Comparison of ENCODE assay signal across 1 cellular context in the genomic region with DNA sequence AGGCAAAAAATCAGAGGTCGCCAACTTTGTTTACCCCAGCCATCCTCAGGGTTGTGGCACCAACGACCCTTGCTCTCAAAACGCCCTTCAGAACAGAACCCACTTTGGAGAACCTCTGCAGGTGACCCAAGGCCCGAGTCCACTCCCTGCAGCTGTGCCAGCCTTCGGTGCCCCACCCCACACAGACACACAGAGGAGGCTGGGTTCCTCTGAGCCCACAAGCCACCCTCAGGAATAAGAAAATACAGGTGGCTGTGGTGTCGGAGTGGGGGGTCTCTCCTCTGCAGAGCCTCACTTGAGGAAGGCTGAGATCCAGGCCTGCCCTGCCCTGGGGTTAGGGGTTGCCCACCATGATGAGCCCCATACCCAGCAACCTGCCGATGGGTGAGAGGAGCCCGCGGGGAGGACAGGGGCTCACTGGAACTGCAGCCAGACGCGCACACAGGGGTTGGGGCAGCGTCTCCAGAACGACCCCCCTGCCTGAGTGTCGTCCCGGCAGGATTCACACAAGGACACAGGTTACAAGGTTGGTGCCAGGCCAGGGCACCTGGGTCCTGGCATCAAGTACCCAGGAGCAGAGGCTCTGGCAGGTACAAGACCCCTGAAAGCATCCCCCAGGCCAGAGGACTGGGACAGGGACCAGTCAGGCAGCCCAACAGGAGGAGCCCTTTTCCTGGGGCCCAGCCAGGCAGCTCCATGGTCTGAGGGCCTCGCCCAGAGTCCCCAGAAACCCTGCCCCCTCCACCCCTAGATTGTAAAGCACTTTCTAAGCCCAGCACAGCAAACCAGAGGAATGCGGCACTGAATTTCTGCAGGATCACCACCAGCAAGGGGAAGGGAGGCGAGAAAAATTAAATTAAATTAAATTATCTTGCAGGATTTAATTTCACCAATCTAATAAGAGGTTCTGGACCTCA.
TF ChIP-seq lines count a peak whose summit lies in the region.

No MANE protein-coding gene starts in this region.

TF ChIP-seq in GM23338, 12 proteins besides CTCF, POLR2A, EP300 and RAD21:
- TF ChIP-seq ZNF114 (CRISPR knock-in tag; IDR thresholded peaks at IDR 0.05): no peak
- no peak for TF ChIP-seq CREB1 (CRISPR knock-in tag; IDR thresholded peaks at IDR 0.05; ENCODE audit: low read depth)
- TF ChIP-seq, protein P1, sequence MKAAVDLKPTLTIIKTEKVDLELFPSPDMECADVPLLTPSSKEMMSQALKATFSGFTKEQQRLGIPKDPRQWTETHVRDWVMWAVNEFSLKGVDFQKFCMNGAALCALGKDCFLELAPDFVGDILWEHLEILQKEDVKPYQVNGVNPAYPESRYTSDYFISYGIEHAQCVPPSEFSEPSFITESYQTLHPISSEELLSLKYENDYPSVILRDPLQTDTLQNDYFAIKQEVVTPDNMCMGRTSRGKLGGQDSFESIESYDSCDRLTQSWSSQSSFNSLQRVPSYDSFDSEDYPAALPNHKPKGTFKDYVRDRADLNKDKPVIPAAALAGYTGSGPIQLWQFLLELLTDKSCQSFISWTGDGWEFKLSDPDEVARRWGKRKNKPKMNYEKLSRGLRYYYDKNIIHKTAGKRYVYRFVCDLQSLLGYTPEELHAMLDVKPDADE (IDR thresholded peaks at IDR 0.05): no peak
- TF ChIP-seq EZH2 (IDR thresholded peaks at IDR 0.05; ENCODE audit: low read depth, unreplicated experiment): no peak
- no peak for TF ChIP-seq STAT1 (IDR thresholded peaks at IDR 0.05; ENCODE audit: unreplicated experiment)
- TF ChIP-seq JUNB (IDR thresholded peaks at IDR 0.05; ENCODE audit: unreplicated experiment): no peak
- TF ChIP-seq, protein P2, sequence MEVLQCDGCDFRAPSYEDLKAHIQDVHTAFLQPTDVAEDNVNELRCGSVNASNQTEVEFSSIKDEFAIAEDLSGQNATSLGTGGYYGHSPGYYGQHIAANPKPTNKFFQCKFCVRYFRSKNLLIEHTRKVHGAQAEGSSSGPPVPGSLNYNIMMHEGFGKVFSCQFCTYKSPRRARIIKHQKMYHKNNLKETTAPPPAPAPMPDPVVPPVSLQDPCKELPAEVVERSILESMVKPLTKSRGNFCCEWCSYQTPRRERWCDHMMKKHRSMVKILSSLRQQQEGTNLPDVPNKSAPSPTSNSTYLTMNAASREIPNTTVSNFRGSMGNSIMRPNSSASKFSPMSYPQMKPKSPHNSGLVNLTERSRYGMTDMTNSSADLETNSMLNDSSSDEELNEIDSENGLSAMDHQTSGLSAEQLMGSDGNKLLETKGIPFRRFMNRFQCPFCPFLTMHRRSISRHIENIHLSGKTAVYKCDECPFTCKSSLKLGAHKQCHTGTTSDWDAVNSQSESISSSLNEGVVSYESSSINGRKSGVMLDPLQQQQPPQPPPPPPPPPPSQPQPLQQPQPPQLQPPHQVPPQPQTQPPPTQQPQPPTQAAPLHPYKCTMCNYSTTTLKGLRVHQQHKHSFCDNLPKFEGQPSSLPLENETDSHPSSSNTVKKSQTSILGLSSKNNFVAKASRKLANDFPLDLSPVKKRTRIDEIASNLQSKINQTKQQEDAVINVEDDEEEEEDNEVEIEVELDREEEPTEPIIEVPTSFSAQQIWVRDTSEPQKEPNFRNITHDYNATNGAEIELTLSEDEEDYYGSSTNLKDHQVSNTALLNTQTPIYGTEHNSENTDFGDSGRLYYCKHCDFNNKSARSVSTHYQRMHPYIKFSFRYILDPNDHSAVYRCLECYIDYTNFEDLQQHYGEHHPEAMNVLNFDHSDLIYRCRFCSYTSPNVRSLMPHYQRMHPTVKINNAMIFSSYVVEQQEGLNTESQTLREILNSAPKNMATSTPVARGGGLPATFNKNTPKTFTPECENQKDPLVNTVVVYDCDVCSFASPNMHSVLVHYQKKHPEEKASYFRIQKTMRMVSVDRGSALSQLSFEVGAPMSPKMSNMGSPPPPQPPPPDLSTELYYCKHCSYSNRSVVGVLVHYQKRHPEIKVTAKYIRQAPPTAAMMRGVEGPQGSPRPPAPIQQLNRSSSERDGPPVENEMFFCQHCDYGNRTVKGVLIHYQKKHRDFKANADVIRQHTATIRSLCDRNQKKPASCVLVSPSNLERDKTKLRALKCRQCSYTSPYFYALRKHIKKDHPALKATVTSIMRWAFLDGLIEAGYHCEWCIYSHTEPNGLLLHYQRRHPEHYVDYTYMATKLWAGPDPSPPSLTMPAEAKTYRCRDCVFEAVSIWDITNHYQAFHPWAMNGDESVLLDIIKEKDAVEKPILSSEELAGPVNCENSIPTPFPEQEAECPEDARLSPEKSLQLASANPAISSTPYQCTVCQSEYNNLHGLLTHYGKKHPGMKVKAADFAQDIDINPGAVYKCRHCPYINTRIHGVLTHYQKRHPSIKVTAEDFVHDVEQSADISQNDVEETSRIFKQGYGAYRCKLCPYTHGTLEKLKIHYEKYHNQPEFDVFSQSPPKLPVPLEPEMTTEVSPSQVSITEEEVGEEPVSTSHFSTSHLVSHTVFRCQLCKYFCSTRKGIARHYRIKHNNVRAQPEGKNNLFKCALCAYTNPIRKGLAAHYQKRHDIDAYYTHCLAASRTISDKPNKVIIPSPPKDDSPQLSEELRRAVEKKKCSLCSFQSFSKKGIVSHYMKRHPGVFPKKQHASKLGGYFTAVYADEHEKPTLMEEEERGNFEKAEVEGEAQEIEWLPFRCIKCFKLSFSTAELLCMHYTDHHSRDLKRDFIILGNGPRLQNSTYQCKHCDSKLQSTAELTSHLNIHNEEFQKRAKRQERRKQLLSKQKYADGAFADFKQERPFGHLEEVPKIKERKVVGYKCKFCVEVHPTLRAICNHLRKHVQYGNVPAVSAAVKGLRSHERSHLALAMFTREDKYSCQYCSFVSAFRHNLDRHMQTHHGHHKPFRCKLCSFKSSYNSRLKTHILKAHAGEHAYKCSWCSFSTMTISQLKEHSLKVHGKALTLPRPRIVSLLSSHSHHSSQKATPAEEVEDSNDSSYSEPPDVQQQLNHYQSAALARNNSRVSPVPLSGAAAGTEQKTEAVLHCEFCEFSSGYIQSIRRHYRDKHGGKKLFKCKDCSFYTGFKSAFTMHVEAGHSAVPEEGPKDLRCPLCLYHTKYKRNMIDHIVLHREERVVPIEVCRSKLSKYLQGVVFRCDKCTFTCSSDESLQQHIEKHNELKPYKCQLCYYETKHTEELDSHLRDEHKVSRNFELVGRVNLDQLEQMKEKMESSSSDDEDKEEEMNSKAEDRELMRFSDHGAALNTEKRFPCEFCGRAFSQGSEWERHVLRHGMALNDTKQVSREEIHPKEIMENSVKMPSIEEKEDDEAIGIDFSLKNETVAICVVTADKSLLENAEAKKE (CRISPR knock-in tag; IDR thresholded peaks at IDR 0.05): no peak
- no peak for TF ChIP-seq ZNF331 (CRISPR knock-in tag; IDR thresholded peaks at IDR 0.05; ENCODE audit: low read depth)
- TF ChIP-seq EZH2phosphoT487 (IDR thresholded peaks at IDR 0.05; ENCODE audit: unreplicated experiment): no peak
- no peak for TF ChIP-seq POLR2AphosphoS5 (IDR thresholded peaks at IDR 0.05; ENCODE audit: low read depth)
- TF ChIP-seq, protein P3, sequence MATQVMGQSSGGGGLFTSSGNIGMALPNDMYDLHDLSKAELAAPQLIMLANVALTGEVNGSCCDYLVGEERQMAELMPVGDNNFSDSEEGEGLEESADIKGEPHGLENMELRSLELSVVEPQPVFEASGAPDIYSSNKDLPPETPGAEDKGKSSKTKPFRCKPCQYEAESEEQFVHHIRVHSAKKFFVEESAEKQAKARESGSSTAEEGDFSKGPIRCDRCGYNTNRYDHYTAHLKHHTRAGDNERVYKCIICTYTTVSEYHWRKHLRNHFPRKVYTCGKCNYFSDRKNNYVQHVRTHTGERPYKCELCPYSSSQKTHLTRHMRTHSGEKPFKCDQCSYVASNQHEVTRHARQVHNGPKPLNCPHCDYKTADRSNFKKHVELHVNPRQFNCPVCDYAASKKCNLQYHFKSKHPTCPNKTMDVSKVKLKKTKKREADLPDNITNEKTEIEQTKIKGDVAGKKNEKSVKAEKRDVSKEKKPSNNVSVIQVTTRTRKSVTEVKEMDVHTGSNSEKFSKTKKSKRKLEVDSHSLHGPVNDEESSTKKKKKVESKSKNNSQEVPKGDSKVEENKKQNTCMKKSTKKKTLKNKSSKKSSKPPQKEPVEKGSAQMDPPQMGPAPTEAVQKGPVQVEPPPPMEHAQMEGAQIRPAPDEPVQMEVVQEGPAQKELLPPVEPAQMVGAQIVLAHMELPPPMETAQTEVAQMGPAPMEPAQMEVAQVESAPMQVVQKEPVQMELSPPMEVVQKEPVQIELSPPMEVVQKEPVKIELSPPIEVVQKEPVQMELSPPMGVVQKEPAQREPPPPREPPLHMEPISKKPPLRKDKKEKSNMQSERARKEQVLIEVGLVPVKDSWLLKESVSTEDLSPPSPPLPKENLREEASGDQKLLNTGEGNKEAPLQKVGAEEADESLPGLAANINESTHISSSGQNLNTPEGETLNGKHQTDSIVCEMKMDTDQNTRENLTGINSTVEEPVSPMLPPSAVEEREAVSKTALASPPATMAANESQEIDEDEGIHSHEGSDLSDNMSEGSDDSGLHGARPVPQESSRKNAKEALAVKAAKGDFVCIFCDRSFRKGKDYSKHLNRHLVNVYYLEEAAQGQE (IDR thresholded peaks at IDR 0.05; ENCODE audit: unreplicated experiment): no peak
- TF ChIP-seq NANOG (IDR thresholded peaks at IDR 0.05; ENCODE audit: borderline replicate concordance): no peak
